ENCODE assay signal across 9 cellular contexts in genomic region chr4:110510955-110511544, GRCh38. TPM values are rescaled to one million over a fixed set of nuclear protein-coding genes. Genes with fewer than 3 reads are reported as not detected.
A peak's percentile ranks its signal among the peaks of the same experiment; 100 is the strongest.
DNase-seq lines count a peak whose midpoint lies in the region; ATAC-seq, FAIRE-seq and TF ChIP-seq lines count a peak whose summit lies in the region.
"Had no signal": no experiment of that assay in that cellular context is flagged by ENCODE, and none has a peak within 500 bp of the region (broad histone marks: within the 10 kb centered on the region; RNA-seq: fewer than 3 reads in every experiment).

No MANE protein-coding gene starts in this region.

- ATAC-seq in Right ventricle myocardium inferior, result peak; percentile 48
- ATAC-seq in HG03108 (IDR thresholded peaks at IDR 0.05; ENCODE audit: unreplicated experiment), result peak; percentile 48

- intact Hi-C loops in Right ventricle myocardium inferior (cut with DNase I), result loop anchor here (5.0 to 10.0 kb wide), 3 partner anchors 66 to 1086 kb away; partner anchors contain the start of gene ELOVL6
- intact Hi-C loops in cardiac septum (cut with DNase I), result loop anchor here (2.0 to 10.0 kb wide), 3 partner anchors 166 to 316 kb away; partner anchors contain the start of gene ELOVL6

- DNase-seq in Right ventricle myocardium inferior (ENCODE audit: missing footprints) (no peak), cardiac septum (ENCODE audit: low spot score) (no peak), NCI-H510A treated with DMSO at 0.1 percent for 48 hours (lab: John Stamatoyannopoulos, UW) (peak; percentile 46), T47D (ENCODE audit: low read depth in 1 of 2, low spot score in 1 of 2) (peak; percentile 12 to 67), kidney epithelial cell (ENCODE audit: low read depth) (no peak), urothelium cell line (ENCODE audit: low spot score) (peak; percentile 30), NK-92 (lab: John Stamatoyannopoulos, UW; ENCODE audit: unreplicated experiment) (no peak)

- peak; percentile 49 for TF ChIP-seq CTCF in kidney epithelial cell (IDR thresholded peaks at IDR 0.05; ENCODE audit: insufficient read depth, low read length, poor library complexity, severe bottlenecking)

- no peaks in the 10 kb centered on the region for H3K36me3 ChIP-seq in kidney epithelial cell (ENCODE audit: control insufficient read depth, insufficient read depth, low read length)

- H3K4me3 ChIP-seq in kidney epithelial cell (ENCODE audit: low read depth, low read length), result no peak overlapping the region

- in situ Hi-C loops in T47D (cut with HindIII; ENCODE audit: low pct_unique_long_range_greater_than_20kb, low sequenced_read_pairs), result no loop called here

- no peak for FAIRE-seq in urothelium cell line (lab: Jason Lieb, UNC)

- no peaks in the 10 kb centered on the region for H3K27me3 ChIP-seq in kidney epithelial cell (ENCODE audit: control insufficient read depth, insufficient read depth, low read length)

RNA-seq across cellular contexts. Expression of gene ENPEP, which starts 35.1 kb away (rescaled TPM):
- total RNA-seq in Right ventricle myocardium inferior (4.1 TPM), cardiac septum (5.3 TPM), kidney epithelial cell (4.6 TPM in 2 replicates)
- total RNA-seq: activated naive CD4-positive, alpha-beta T cell treated with anti-CD3 and anti-CD28 coated beads, Interleukin-2, amount 50 U/mL, for 72 hours had no signal

Comparison
In these comparisons a context has a peak if more than half of its experiments do, and no peak if none do; other contexts are left out.
1. DNase-seq: peak in NCI-H510A treated with DMSO at 0.1 percent for 48 hours (single experiment), T47D (2 of 2) and urothelium cell line (single experiment); none in Right ventricle myocardium inferior (single experiment), cardiac septum (single experiment), kidney epithelial cell (single experiment) and NK-92 (single experiment).